ENCODE assay signal across 7 cellular contexts in genomic region chr14:105747503-105748203, GRCh38.
DNase-seq lines count a peak whose midpoint lies in the region; ATAC-seq, FAIRE-seq and TF ChIP-seq lines count a peak whose summit lies in the region.
"Not testable (repeated sequence)": the region's sequence is repeated elsewhere in the genome, so short reads cannot be mapped to it uniquely, and the experiment has no call there.

No MANE protein-coding gene starts in this region.

- H3K9ac ChIP-seq in kidney (ENCODE audit: low read length in 2 of 2), result not testable (repeated sequence)

- TF ChIP-seq POLR2A in spleen (IDR thresholded peaks at IDR 0.05), result not testable (repeated sequence)

- peak overlapping the region; percentile 93 for H3K27ac Mint-ChIP-seq in activated B cell treated with CpG ODN at 0.5 μM for 24 hours
- H3K27ac Mint-ChIP-seq in central memory CD8-positive, alpha-beta T cell (ENCODE audit: low read depth), result not testable (repeated sequence)

- H3K36me3 Mint-ChIP-seq in activated B cell treated with CpG ODN at 0.5 μM for 24 hours (ENCODE audit: low read depth), result peaks cover 27% of the 10 kb centered on the region
- not testable (repeated sequence) for H3K36me3 Mint-ChIP-seq in central memory CD8-positive, alpha-beta T cell (ENCODE audit: insufficient read depth)

- DNase-seq in GM18507 (ENCODE audit: extremely low spot score, insufficient read length, low read depth); activated B cell treated with CpG ODN at 0.5 μM for 24 hours; central memory CD8-positive, alpha-beta T cell (ENCODE audit: low spot score in 2 of 2): not testable (repeated sequence)
- DNase-seq in kidney, result peak; percentile 72
- peak; percentile 68 for DNase-seq in spleen

- not testable (repeated sequence) for H3K27me3 Mint-ChIP-seq in activated B cell treated with CpG ODN at 0.5 μM for 24 hours
- peaks cover 27% of the 10 kb centered on the region for H3K27me3 Mint-ChIP-seq in central memory CD8-positive, alpha-beta T cell

- H3K4me1 ChIP-seq in kidney (ENCODE audit: control insufficient read depth in 1 of 2, insufficient read depth in 1 of 2, low read depth in 1 of 2, low read length in 2 of 2), result not testable (repeated sequence)
- peaks cover 0 to 15% (median 2%) of the 10 kb centered on the region in 6 donors for H3K4me1 ChIP-seq in spleen

- peak; percentile 82 for FAIRE-seq in GM18507 (lab: Jason Lieb, UNC)
- FAIRE-seq in kidney (lab: Jason Lieb, UNC), result not testable (repeated sequence)

- not testable (repeated sequence) for H3K4me3 ChIP-seq in kidney (ENCODE audit: low read length in 2 of 2)
- peak overlapping the region in 6 of 8 donors; percentile 11 to 56 (median 24) for H3K4me3 ChIP-seq in spleen

- peaks cover 39% of the 10 kb centered on the region for H3K4me1 Mint-ChIP-seq in activated B cell treated with CpG ODN at 0.5 μM for 24 hours
- not testable (repeated sequence) for H3K4me1 Mint-ChIP-seq in central memory CD8-positive, alpha-beta T cell

- not testable (repeated sequence) for H3K9me3 ChIP-seq in kidney (ENCODE audit: control insufficient read depth in 1 of 2, low read length in 2 of 2); spleen

- not testable (repeated sequence) for H3K27me3 ChIP-seq in spleen (replicated peaks in 1 of 7)

- 60 to 77% (median 64%) methylated on average over 27 to 31 of the region's 31 CpGs for WGBS in spleen, 5 donors

- TF ChIP-seq CTCF in activated B cell treated with CpG ODN at 0.5 μM for 24 hours (IDR thresholded peaks at IDR 0.05); kidney (IDR thresholded peaks at IDR 0.05; ENCODE audit: borderline replicate concordance, extremely low read depth, insufficient read depth); spleen (IDR thresholded peaks at IDR 0.05 in 8 of 11, conservative IDR thresholded peaks at IDR 0.05 in 3 of 11): not testable (repeated sequence)

- H3K9me3 Mint-ChIP-seq in activated B cell treated with CpG ODN at 0.5 μM for 24 hours; central memory CD8-positive, alpha-beta T cell: not testable (repeated sequence)

- ATAC-seq in GM21447 (IDR thresholded peaks at IDR 0.05; ENCODE audit: unreplicated experiment) (peak; percentile 45), HG03354 (IDR thresholded peaks at IDR 0.05; ENCODE audit: poor library complexity, severe bottlenecking, unreplicated experiment) (peak; percentile 63), activated B cell treated with CpG ODN at 0.5 μM for 24 hours (ENCODE audit: low read depth) (peak; percentile 78)
- not testable (repeated sequence) for ATAC-seq in central memory CD8-positive, alpha-beta T cell (replicated peaks; ENCODE audit: extremely low read depth, poor library complexity, severe bottlenecking)

- POLR2A ChIA-PET in activated B cell treated with CpG ODN at 0.5 μM for 24 hours (lab: Charles Lee), result interaction anchor here (1.0 to 5.1 kb wide), 10 partner anchors 26 to 112 kb away, joined by 3 to 117 read pairs (median 4); no protein-coding TSS in a partner anchor

- H3K27ac ChIP-seq in kidney (ENCODE audit: low read depth in 2 of 2, low read length in 2 of 2), result not testable (repeated sequence)
- peak overlapping the region in 4 of 8 donors; percentile 4 to 64 (median 50) for H3K27ac ChIP-seq in spleen

- not testable (repeated sequence) for H3K36me3 ChIP-seq in kidney (ENCODE audit: control insufficient read depth in 1 of 2, insufficient read depth in 2 of 2, low read length in 2 of 2); spleen

- CTCF ChIA-PET in activated B cell treated with CpG ODN at 0.5 μM for 24 hours (lab: Charles Lee), result not testable (repeated sequence)

- intact Hi-C loops in activated B cell treated with CpG ODN at 0.5 μM for 24 hours (cut with micrococcal nuclease); kidney (cut with DNase I); spleen (cut with DNase I; ENCODE audit: low total_unique reads): not testable (repeated sequence)

- H3K4me3 Mint-ChIP-seq in activated B cell treated with CpG ODN at 0.5 μM for 24 hours, result peak overlapping the region; percentile 95
- peak overlapping the region; percentile 18 for H3K4me3 Mint-ChIP-seq in central memory CD8-positive, alpha-beta T cell
